In genomic region chr11:17978553-17979287, GRCh38 we compare ENCODE assay signal across 8 cellular contexts. TPM values are rescaled to one million over a fixed set of nuclear protein-coding genes. Genes with fewer than 3 reads are reported as not detected.
DNase-seq lines count a peak whose midpoint lies in the region; ATAC-seq, FAIRE-seq and TF ChIP-seq lines count a peak whose summit lies in the region.

No MANE protein-coding gene starts in this region.

- H3K9me3 ChIP-seq in adrenal gland (replicated peaks in 1 of 3) (no peaks in the 10 kb centered on the region), right cardiac atrium (ENCODE audit: control insufficient read depth, low read length) (no peaks in the 10 kb centered on the region)

- TF ChIP-seq CTCF in adrenal gland (IDR thresholded peaks at IDR 0.05): peak; percentile 68 to 81 (median 71)

- peak; percentile 38 for DNase-seq in COR-L47 (lab: John Stamatoyannopoulos, UW)
- no peak for DNase-seq in GM19239 (ENCODE audit: insufficient read length, low spot score)
- peak; percentile 32 for DNase-seq in NCI-H2227 treated with DMSO at 0.1 percent for 48 hours (lab: John Stamatoyannopoulos, UW)
- peak; percentile 60 to 87 (median 72) for DNase-seq in adrenal gland
- peak; percentile 42 to 74 (median 69) for DNase-seq in right cardiac atrium
- DNase-seq in stimulated activated CD4-positive, alpha-beta T cell treated with anti-CD3 and anti-CD28 coated beads, Interleukin-1b, Interleukin-23, amount 100 ng/mL, for 48 hours: peak; percentile 12

- no peaks in the 10 kb centered on the region for H3K36me3 ChIP-seq in adrenal gland (replicated peaks in 1 of 2)

- WGBS in adrenal gland, 4 donors: 54 to 69% (median 64%) methylated on average over 4 to 5 of the region's 5 CpGs
- WGBS in right cardiac atrium: 57% methylated on average over 5 of the region's 5 CpGs

- TF ChIP-seq POLR2A in adrenal gland (IDR thresholded peaks at IDR 0.05): no peak

- no peak overlapping the region for H3K27ac ChIP-seq in adrenal gland
- no peak overlapping the region for H3K27ac ChIP-seq in right cardiac atrium (ENCODE audit: low read length)

- no peak overlapping the region for H3K4me3 ChIP-seq in adrenal gland
- H3K4me3 ChIP-seq in right cardiac atrium (ENCODE audit: low read length): no peak overlapping the region

- peak; percentile 74 to 78 for ATAC-seq in right cardiac atrium
- ATAC-seq in HG03520 (IDR thresholded peaks at IDR 0.05; ENCODE audit: unreplicated experiment): no peak
- ATAC-seq in HG02623 (IDR thresholded peaks at IDR 0.05; ENCODE audit: unreplicated experiment): no peak

- peak; percentile 23 for FAIRE-seq in GM19239 (lab: Jason Lieb, UNC)

- no peaks in the 10 kb centered on the region for H3K4me1 ChIP-seq in adrenal gland (replicated peaks in 1 of 2)
- H3K4me1 ChIP-seq in right cardiac atrium (ENCODE audit: control insufficient read depth, insufficient read depth, low read length): no peaks in the 10 kb centered on the region

- H3K27me3 ChIP-seq in adrenal gland: no peaks in the 10 kb centered on the region
- H3K27me3 ChIP-seq in right cardiac atrium (ENCODE audit: control insufficient read depth, insufficient read depth): no peaks in the 10 kb centered on the region

- intact Hi-C loops in adrenal gland (cut with DNase I): loop anchor here (5.0 to 10.0 kb wide), 4 partner anchors 214 to 376 kb away; partner anchors contain the start of gene KCNC1 (in 1 of the 2)
- intact Hi-C loops in right cardiac atrium (cut with DNase I): loop anchor here (1.0 to 10.0 kb wide), 7 partner anchors 214 to 384 kb away; partner anchors contain the start of gene KCNC1 (in 1 of the 4)

RNA-seq across cellular contexts. Expression of gene SERGEF, which starts 34.1 kb away (rescaled TPM):
- total RNA-seq in adrenal gland (10 to 100 TPM; 31.2 to 46.4 (median 38.4) TPM), right cardiac atrium (10 to 100 TPM; 30.8 to 41.0 (median 31.3) TPM)
- polyA plus RNA-seq in adrenal gland (100 to 1,000 TPM in 2 of 3 donors, 10 to 100 TPM in 1; 21.7 to 216 (median 133) TPM), right cardiac atrium (44.7 TPM)

Comparison
In these comparisons a context has a peak if more than half of its experiments do, and no peak if none do; other contexts are left out.
1. ATAC-seq: peak in right cardiac atrium (2 of 2); none in HG03520 (single experiment) and HG02623 (single experiment).